In the genomic region with DNA sequence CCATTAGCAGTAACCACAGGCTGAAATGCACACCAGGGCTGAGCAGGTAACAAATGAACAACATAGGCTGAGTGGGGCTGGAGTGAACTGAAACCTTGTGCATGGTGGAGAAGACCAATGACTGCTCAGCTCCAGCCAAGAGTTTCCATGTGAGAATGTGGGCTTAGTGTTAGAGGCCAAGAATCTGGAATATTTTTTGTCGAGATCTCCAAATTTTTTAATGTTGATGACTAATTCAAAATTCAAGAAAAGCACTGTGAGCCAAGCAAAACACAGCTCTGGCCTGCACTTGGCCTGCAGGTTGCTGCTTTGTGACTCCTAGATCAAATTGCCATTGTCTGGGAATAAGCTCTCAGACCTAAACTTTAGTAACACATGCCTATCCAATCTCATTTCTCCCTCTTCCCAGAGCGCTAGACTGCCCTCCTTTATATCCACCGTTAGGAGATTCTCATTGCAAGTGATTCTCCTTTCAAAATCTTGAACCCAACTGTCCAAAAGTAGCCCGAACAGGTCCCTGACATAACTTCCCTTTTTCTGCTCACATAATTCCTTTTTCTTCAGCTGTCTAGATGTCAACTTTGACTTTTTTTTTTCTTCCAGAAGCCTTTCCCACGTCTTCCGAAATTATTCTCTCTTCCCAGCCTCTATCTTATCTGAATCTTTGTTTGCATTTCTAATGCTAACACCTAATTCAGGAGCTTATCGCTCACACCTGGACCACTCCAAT, we compare ENCODE assay signal across 8 cellular contexts. TPM values are rescaled to one million over a fixed set of nuclear protein-coding genes. Genes with fewer than 3 reads are reported as not detected.
A peak's percentile ranks its signal among the peaks of the same experiment; 100 is the strongest.
DNase-seq lines count a peak whose midpoint lies in the region; ATAC-seq and TF ChIP-seq lines count a peak whose summit lies in the region.

No MANE protein-coding gene starts in this region.

- no peak overlapping the region for H3K4me2 ChIP-seq in H9 (ENCODE audit: insufficient read depth, insufficient read length, low read length)

- no CpG with 5 or more reads among the region's 7 CpGs for WGBS in H9 (ENCODE audit: extremely low coverage, insufficient read length, low lambda C conversion rate)

- peaks cover 86% of the 10 kb centered on the region for H3K4me1 Mint-ChIP-seq in activated CD8-positive, alpha-beta T cell treated with anti-CD3 and anti-CD28 coated beads for 36 hours (ENCODE audit: low read depth)
- H3K4me1 Mint-ChIP-seq in H9 = peaks cover 0 to 4% of the 10 kb centered on the region in 2 experiments; a peak in 1 of 4 replicates
- H3K4me1 Mint-ChIP-seq in naive thymus-derived CD8-positive, alpha-beta T cell = peaks cover 37 to 82% (median 75%) of the 10 kb centered on the region in 4 donors

- intact Hi-C loops in colonic mucosa (cut with DNase I) = no loop called here
- intact Hi-C loops in activated CD8-positive, alpha-beta T cell treated with anti-CD3 and anti-CD28 coated beads for 36 hours (cut with micrococcal nuclease) = no loop called here

- no peak overlapping the region for H3K14ac ChIP-seq in H9 (ENCODE audit: insufficient read depth, low read length)

- CTCF ChIA-PET in activated CD8-positive, alpha-beta T cell treated with anti-CD3 and anti-CD28 coated beads for 36 hours (lab: Charles Lee) = interaction anchor here (0.7 to 2.7 kb wide), 7 partner anchors 11 to 437 kb away, joined by 3 to 7 read pairs (median 3); no protein-coding TSS in a partner anchor

- H3K23me2 ChIP-seq in H9 (ENCODE audit: insufficient read length, low read depth, low read length, poor library complexity, severe bottlenecking) = no peaks in the 10 kb centered on the region

- peak overlapping the region; percentile 47 to 72 for H3K9ac ChIP-seq in colonic mucosa (ENCODE audit: low read depth in 2 of 2, low read length in 2 of 2)
- H3K9ac ChIP-seq in H9 (ENCODE audit: extremely low read depth, insufficient read length, low read length) = no peak overlapping the region

- H3K4me1 ChIP-seq in colonic mucosa = peaks cover 19% of the 10 kb centered on the region
- H3K4me1 ChIP-seq in muscle layer of duodenum (ENCODE audit: control insufficient read depth in 1 of 2, insufficient read depth in 2 of 2, low read length in 2 of 2) = peaks cover 36 to 39% of the 10 kb centered on the region in 2 donors
- no peaks in the 10 kb centered on the region for H3K4me1 ChIP-seq in H9 (ENCODE audit: insufficient read depth, low read length)

- no peaks in the 10 kb centered on the region for H4K20me1 ChIP-seq in H9 (ENCODE audit: control insufficient read depth, insufficient read depth, insufficient read length)

- TF ChIP-seq CTCF in colonic mucosa (IDR thresholded peaks at IDR 0.05) (no peak), H9 (conservative IDR thresholded peaks at IDR 0.05) (no peak)
- TF ChIP-seq CTCF in activated CD8-positive, alpha-beta T cell treated with anti-CD3 and anti-CD28 coated beads for 36 hours (IDR thresholded peaks at IDR 0.05) = no peak

- no peak overlapping the region for H3K23ac ChIP-seq in H9 (ENCODE audit: insufficient read length, low read depth, low read length)

- ATAC-seq in GM21619 (IDR thresholded peaks at IDR 0.05; ENCODE audit: unreplicated experiment) = no peak
- no peak for ATAC-seq in activated CD8-positive, alpha-beta T cell treated with anti-CD3 and anti-CD28 coated beads for 36 hours
- no peak for ATAC-seq in naive thymus-derived CD8-positive, alpha-beta T cell

- H2BK15ac ChIP-seq in H9 (ENCODE audit: low read depth, low read length) = no peak overlapping the region

- H2BK20ac ChIP-seq in H9 (ENCODE audit: low read depth, low read length, poor library complexity, severe bottlenecking) = no peak overlapping the region

- H3K79me1 ChIP-seq in H9 (ENCODE audit: insufficient read depth, low read depth, low read length, poor library complexity, severe bottlenecking) = no peaks in the 10 kb centered on the region

- H2BK120ac ChIP-seq in H9 (ENCODE audit: low read depth, low read length, poor library complexity, severe bottlenecking) = no peak overlapping the region

- H3K9me3 ChIP-seq in colonic mucosa (no peaks in the 10 kb centered on the region), muscle layer of duodenum (ENCODE audit: control insufficient read depth in 1 of 2, low read length in 2 of 2) (no peaks in the 10 kb centered on the region), H9 (ENCODE audit: control insufficient read depth, low read depth, low read length) (no peaks in the 10 kb centered on the region)

- peak; percentile 33 for DNase-seq in ACHN
- DNase-seq in KBM-7 = peak; percentile 54
- no peak for DNase-seq in colonic mucosa
- no peak for DNase-seq in activated CD8-positive, alpha-beta T cell treated with anti-CD3 and anti-CD28 coated beads for 36 hours
- DNase-seq in H9 = no peak
- no peak for DNase-seq in naive thymus-derived CD8-positive, alpha-beta T cell

- H3K36me3 ChIP-seq in colonic mucosa = no peaks in the 10 kb centered on the region
- no peaks in the 10 kb centered on the region for H3K36me3 ChIP-seq in muscle layer of duodenum (ENCODE audit: control insufficient read depth in 1 of 2, insufficient read depth in 2 of 2, low read length in 2 of 2)

- no peaks in the 10 kb centered on the region for H3K9me3 Mint-ChIP-seq in activated CD8-positive, alpha-beta T cell treated with anti-CD3 and anti-CD28 coated beads for 36 hours
- no peaks in the 10 kb centered on the region for H3K9me3 Mint-ChIP-seq in H9
- H3K9me3 Mint-ChIP-seq in naive thymus-derived CD8-positive, alpha-beta T cell = no peaks in the 10 kb centered on the region

- no peak overlapping the region for H4K91ac ChIP-seq in H9 (ENCODE audit: insufficient read length, low read depth, low read length)

- H2AK5ac ChIP-seq in H9 (ENCODE audit: insufficient read length, low read length) = no peak overlapping the region

- H2BK5ac ChIP-seq in H9 (ENCODE audit: insufficient read length, low read length) = no peak overlapping the region

- H3K4me3 Mint-ChIP-seq in activated CD8-positive, alpha-beta T cell treated with anti-CD3 and anti-CD28 coated beads for 36 hours = no peak overlapping the region
- no peak overlapping the region for H3K4me3 Mint-ChIP-seq in H9
- H3K4me3 Mint-ChIP-seq in naive thymus-derived CD8-positive, alpha-beta T cell = peak overlapping the region in 1 of 10 donors; percentile 33

- no peak overlapping the region for H3K27ac Mint-ChIP-seq in activated CD8-positive, alpha-beta T cell treated with anti-CD3 and anti-CD28 coated beads for 36 hours
- H3K27ac Mint-ChIP-seq in H9 = no peak overlapping the region
- peak overlapping the region in 3 of 10 donors; percentile 27 to 61 (median 59) for H3K27ac Mint-ChIP-seq in naive thymus-derived CD8-positive, alpha-beta T cell

- H2BK12ac ChIP-seq in H9 (ENCODE audit: insufficient read length, low read depth, low read length) = no peak overlapping the region

- no peak overlapping the region for H4K8ac ChIP-seq in H9 (replicated peaks; ENCODE audit: insufficient read length, low read depth, low read length)

- H3K27me3 ChIP-seq in colonic mucosa (no peaks in the 10 kb centered on the region), muscle layer of duodenum (ENCODE audit: low read depth, low read length) (no peaks in the 10 kb centered on the region), H9 (ENCODE audit: insufficient read depth, low read length) (no peaks in the 10 kb centered on the region)

- H3K27me3 Mint-ChIP-seq in activated CD8-positive, alpha-beta T cell treated with anti-CD3 and anti-CD28 coated beads for 36 hours = no peaks in the 10 kb centered on the region
- H3K27me3 Mint-ChIP-seq in H9 (ENCODE audit: low read depth) = peaks cover 47% of the 10 kb centered on the region
- no peaks in the 10 kb centered on the region for H3K27me3 Mint-ChIP-seq in naive thymus-derived CD8-positive, alpha-beta T cell

- no peak overlapping the region for H4K5ac ChIP-seq in H9 (ENCODE audit: insufficient read length, low read depth, low read length)

- H3K4ac ChIP-seq in H9 (ENCODE audit: low read depth, low read length) = no peak overlapping the region

- H3K56ac ChIP-seq in H9 (ENCODE audit: insufficient read length, low read depth, low read length) = no peak overlapping the region

- H3K36me3 Mint-ChIP-seq in activated CD8-positive, alpha-beta T cell treated with anti-CD3 and anti-CD28 coated beads for 36 hours (ENCODE audit: low read depth) = peaks cover 43% of the 10 kb centered on the region
- no peaks in the 10 kb centered on the region for H3K36me3 Mint-ChIP-seq in H9 (ENCODE audit: insufficient read depth in 1 of 3, low read depth in 3 of 3)
- H3K36me3 Mint-ChIP-seq in naive thymus-derived CD8-positive, alpha-beta T cell = peaks cover 0 to 19% (median 4%) of the 10 kb centered on the region in 3 donors

- H3K79me2 ChIP-seq in H9 (ENCODE audit: insufficient read depth, low read length) = no peaks in the 10 kb centered on the region

- no peak overlapping the region for H3T11ph ChIP-seq in H9 (ENCODE audit: low read length)

- no peak overlapping the region for H3K18ac ChIP-seq in H9 (ENCODE audit: insufficient read length, low read depth, low read length)

- in situ Hi-C loops in ACHN (cut with HindIII; ENCODE audit: low pct_ligation_motif_present, low pct_unique_long_range_greater_than_20kb, low sequenced_read_pairs) = no loop called here
- in situ Hi-C loops in KBM-7 (cut with MboI; ENCODE audit: low pct_unique_long_range_greater_than_20kb, low sequenced_read_pairs) = no loop called here

- no peak overlapping the region for H3K4me3 ChIP-seq in colonic mucosa
- H3K4me3 ChIP-seq in muscle layer of duodenum (ENCODE audit: low read depth in 1 of 2, low read length in 2 of 2) = peak overlapping the region in 1 of 2 donors; percentile 44

- POLR2A ChIA-PET in activated CD8-positive, alpha-beta T cell treated with anti-CD3 and anti-CD28 coated beads for 36 hours (lab: Charles Lee) = interaction anchor here (1.2 to 3.7 kb wide), 2 partner anchors 10 to 55 kb away, joined by 3 to 19 read pairs; partner anchors contain the start of gene BLOC1S6
- POLR2A ChIA-PET in naive thymus-derived CD8-positive, alpha-beta T cell (lab: Charles Lee) = no interaction called here

- H3K27ac ChIP-seq in colonic mucosa (peak overlapping the region; percentile 97), muscle layer of duodenum (ENCODE audit: low read length) (peak overlapping the region; percentile 95), H9 (ENCODE audit: insufficient read length, low read depth, low read length) (no peak overlapping the region)

- no peak overlapping the region for H2AFZ ChIP-seq in H9 (ENCODE audit: low read length)

RNA-seq across cellular contexts. Expression of gene SQOR, which starts 7.5 kb away (rescaled TPM):
- 100 to 1,000 TPM; 308 to 500 TPM for total RNA-seq in colonic mucosa
- 10 to 100 TPM; 84.3 to 87.3 TPM for total RNA-seq in activated CD8-positive, alpha-beta T cell treated with anti-CD3 and anti-CD28 coated beads for 36 hours
- 0.17 TPM in 1 of 2 replicates, not detected in the other for total RNA-seq in H9 (2021)
- total RNA-seq in naive thymus-derived CD8-positive, alpha-beta T cell = 10 to 100 TPM; 30.4 to 38.9 TPM
- polyA plus RNA-seq in naive thymus-derived CD8-positive, alpha-beta T cell = 10 to 100 TPM; 58.6 to 68.3 (median 58.7) TPM

RNA-seq across cellular contexts. Expression of gene BLOC1S6, which starts 55.2 kb away (rescaled TPM):
- total RNA-seq in colonic mucosa (10 to 100 TPM; 28.3 to 31.9 TPM), H9 (2021) (36.9 and 39.7 TPM in 2 replicates)
- total RNA-seq in activated CD8-positive, alpha-beta T cell treated with anti-CD3 and anti-CD28 coated beads for 36 hours = 10 to 100 TPM; 43.3 to 46.9 TPM
- total RNA-seq in naive thymus-derived CD8-positive, alpha-beta T cell = 10 to 100 TPM; 53.5 to 60.3 TPM
- 10 to 100 TPM; 50.9 to 62.1 (median 58.8) TPM for polyA plus RNA-seq in naive thymus-derived CD8-positive, alpha-beta T cell

Comparison
In these comparisons a context has a peak if more than half of its experiments do, and no peak if none do; other contexts are left out.
1. DNase-seq: peak in ACHN (single experiment) and KBM-7 (single experiment); none in colonic mucosa (single experiment), activated CD8-positive, alpha-beta T cell treated with anti-CD3 and anti-CD28 coated beads for 36 hours (single experiment), H9 (single experiment) and naive thymus-derived CD8-positive, alpha-beta T cell (0 of 10).
2. RNA of gene SQOR, which starts 7.5 kb away (total RNA-seq): 308 to 500 TPM in colonic mucosa, 84.3 to 87.3 TPM in activated CD8-positive, alpha-beta T cell treated with anti-CD3 and anti-CD28 coated beads for 36 hours and 30.4 to 38.9 TPM in naive thymus-derived CD8-positive, alpha-beta T cell; 0.17 TPM in H9; every median in the first group is over 10 times any median in the second.